13 cellular contexts compared by ENCODE assay signal in genomic region chr15:101697488-101697887, GRCh38.
"Had no signal": no experiment of that assay in that cellular context is flagged by ENCODE, and none has a peak within 500 bp of the region (broad histone marks: within the 10 kb centered on the region; RNA-seq: fewer than 3 reads in every experiment).

No MANE protein-coding gene starts in this region.

- H3K4me3 ChIP-seq: gastrocnemius medialis, pancreas, SK-N-MC had no signal

- H3K9me3 Mint-ChIP-seq: neural crest cell; stimulated activated naive CD8-positive, alpha-beta T cell treated with anti-CD3 and anti-CD28 coated beads, Interleukin-15, Interleukin-2, amounts not matched to agents 100 ng/mL and 50 ng/mL, for 24 hours had no signal

- H3K27ac ChIP-seq: gastrocnemius medialis, pancreas, SK-N-MC had no signal

- H3K4me1 Mint-ChIP-seq: neural crest cell had no signal

- H3K27me3 Mint-ChIP-seq: stimulated activated naive CD8-positive, alpha-beta T cell treated with anti-CD3 and anti-CD28 coated beads, Interleukin-15, Interleukin-2, amounts not matched to agents 100 ng/mL and 50 ng/mL, for 24 hours had no signal

- H3K4me1 ChIP-seq: gastrocnemius medialis, pancreas had no signal

- H3K4me3 Mint-ChIP-seq: neural crest cell; stimulated activated naive CD8-positive, alpha-beta T cell treated with anti-CD3 and anti-CD28 coated beads, Interleukin-15, Interleukin-2, amounts not matched to agents 100 ng/mL and 50 ng/mL, for 24 hours had no signal

- H3K9me3 ChIP-seq: gastrocnemius medialis, pancreas had no signal

- H3K27me3 ChIP-seq: gastrocnemius medialis, pancreas had no signal

- DNase-seq: activated CD4-positive, CD25-positive, alpha-beta regulatory T cell; caudate nucleus; effector memory CD4-positive, alpha-beta T cell; gastrocnemius medialis; kidney glomerular epithelial cell; mesendoderm; pancreas; stimulated activated CD4-positive, alpha-beta T cell treated with anti-CD3 and anti-CD28 coated beads, Interleukin-4, amount 100 ng/mL, for 1 hour; stimulated activated CD8-positive, alpha-beta memory T cell treated with anti-CD3 and anti-CD28 coated beads, Interleukin-4, amount 100 ng/mL, for 48 hours had no signal

- ATAC-seq: gastrocnemius medialis, pancreas, Right ventricle myocardium inferior had no signal

- H3K27ac Mint-ChIP-seq: stimulated activated naive CD8-positive, alpha-beta T cell treated with anti-CD3 and anti-CD28 coated beads, Interleukin-15, Interleukin-2, amounts not matched to agents 100 ng/mL and 50 ng/mL, for 24 hours had no signal
